8 cellular contexts compared by ENCODE assay signal in genomic region chr1:21174638-21175323, GRCh38. TPM values are rescaled to one million over a fixed set of nuclear protein-coding genes. Genes with fewer than 3 reads are reported as not detected.
DNase-seq lines count a peak whose midpoint lies in the region; ATAC-seq and TF ChIP-seq lines count a peak whose summit lies in the region.

No MANE protein-coding gene starts in this region.

- H3K27me3 ChIP-seq in IMR-90 (ENCODE audit: control insufficient read depth, insufficient read depth, low read length), result no peaks in the 10 kb centered on the region

- H3K9me3 ChIP-seq in IMR-90 (ENCODE audit: control insufficient read depth, insufficient read depth, low read length), result no peaks in the 10 kb centered on the region
- no peaks in the 10 kb centered on the region for H3K9me3 ChIP-seq in mesodermal cell (ENCODE audit: control insufficient read depth, low read length)

- H2AK5ac ChIP-seq in IMR-90 (ENCODE audit: low read depth, low read length), result no peak overlapping the region; the same call in 1 of the 2 replicates

- peak overlapping the region; percentile 81 for H3K14ac ChIP-seq in IMR-90 (replicated peaks; ENCODE audit: low read depth, low read length)

- H2AFZ ChIP-seq in IMR-90 (replicated peaks; ENCODE audit: low read length, poor library complexity), result no peak overlapping the region

- POLR2A ChIA-PET in IMR-90 (lab: Charles Lee; ENCODE audit: unreplicated experiment), result interaction anchor here (0.7 kb wide), 1 partner anchor 389 kb away, joined by 3 read pairs; no protein-coding TSS in a partner anchor

- H3K4ac ChIP-seq in IMR-90 (ENCODE audit: low read depth, low read length), result peak overlapping the region; percentile 10; the same call in 1 of the 2 replicates

- peaks cover 4 to 44% of the 10 kb centered on the region in 2 experiments; a peak in 3 of 4 replicates for H3K79me1 ChIP-seq in IMR-90 (ENCODE audit: low read depth in 1 of 2, low read length in 2 of 2)

- peaks cover 28% of the 10 kb centered on the region for H4K20me1 ChIP-seq in IMR-90 (ENCODE audit: insufficient read depth, low read length)

- no CpG with 5 or more reads among the region's 12 CpGs for WGBS in IMR-90 (ENCODE audit: extremely low coverage in 2 of 2, insufficient read length in 1 of 2), 2 experiments
- 38 to 57% methylated on average over 9 to 10 of the region's 12 CpGs for WGBS in mesodermal cell (ENCODE audit: insufficient coverage in 2 of 2), 2 experiments

- H2BK15ac ChIP-seq in IMR-90 (ENCODE audit: low read depth, low read length), result no peak overlapping the region

- ATAC-seq in IMR-90 (ENCODE audit: low read depth) (no peak), GM21737 (IDR thresholded peaks at IDR 0.05; ENCODE audit: unreplicated experiment) (no peak)

- peak overlapping the region; percentile 87 for H3K27ac ChIP-seq in IMR-90 (ENCODE audit: insufficient read depth, low read length)
- peak overlapping the region; percentile 79 for H3K27ac ChIP-seq in mesodermal cell (ENCODE audit: low read depth, low read length, severe bottlenecking)

- intact Hi-C loops in IMR-90 (cut with micrococcal nuclease), result loop anchor here (2.0 to 10.0 kb wide), 3 partner anchors 152 to 477 kb away; no protein-coding TSS in a partner anchor

- H4K5ac ChIP-seq in IMR-90 (ENCODE audit: low read depth, low read length), result peak overlapping the region; percentile 51; the same call in 1 of the 2 replicates

- peaks cover 6% of the 10 kb centered on the region; the same call in 1 of the 2 replicates for H3K36me3 ChIP-seq in IMR-90 (ENCODE audit: control insufficient read depth, insufficient read depth, low read length)
- H3K36me3 ChIP-seq in mesodermal cell (ENCODE audit: control insufficient read depth, insufficient read depth, low read length), result peaks cover 37% of the 10 kb centered on the region

- TF ChIP-seq RAD21 in IMR-90 (IDR thresholded peaks at IDR 0.05; ENCODE audit: low read length), result peak; percentile 11

- dilution Hi-C loops in IMR-90 (cut with HindIII; ENCODE audit: low sequenced_read_pairs, unreplicated experiment), result no loop called here

- DNase-seq in AG09319 (ENCODE audit: extremely low read depth, low read depth) (peak; percentile 34), IMR-90 (peak; percentile 80), cardiac fibroblast (ENCODE audit: low read depth in 2 of 2) (peak; percentile 79), anterior cingulate cortex (lab: John Stamatoyannopoulos, UW) (no peak), GF-D8 (lab: John Stamatoyannopoulos, UW) (no peak)
- no peak for DNase-seq in activated effector memory CD4-positive, alpha-beta T cell treated with Interleukin-2 at 50 U/mL for 16 hours

- peak overlapping the region; percentile 5; the same call in 1 of the 2 replicates for H2BK120ac ChIP-seq in IMR-90 (ENCODE audit: low read depth, low read length)

- peak overlapping the region; percentile 89 for H2BK5ac ChIP-seq in IMR-90 (ENCODE audit: low read depth, low read length, poor library complexity, severe bottlenecking)

- peaks cover 6% of the 10 kb centered on the region for H3K4me1 ChIP-seq in IMR-90 (ENCODE audit: control insufficient read depth, insufficient read depth, low read length)
- H3K4me1 ChIP-seq in mesodermal cell (ENCODE audit: control insufficient read depth, insufficient read depth, low read length, poor library complexity, severe bottlenecking), result peaks cover 10% of the 10 kb centered on the region

- peak overlapping the region; percentile 63 for H3K56ac ChIP-seq in IMR-90 (ENCODE audit: extremely low read depth, insufficient read depth, low read length)

- BruUV-seq in IMR-90 (replicated peaks; lab: Mats Ljungman, UMichigan), result no TSS peak

- peaks cover 5% of the 10 kb centered on the region for H3K9me1 ChIP-seq in IMR-90 (ENCODE audit: insufficient read depth, low read length)

- peak overlapping the region; percentile 93 for H3K18ac ChIP-seq in IMR-90 (ENCODE audit: low read depth, low read length)

- no peak overlapping the region for H2BK20ac ChIP-seq in IMR-90 (ENCODE audit: low read depth, low read length)

- H3K23ac ChIP-seq in IMR-90 (ENCODE audit: low read depth, low read length), result peak overlapping the region; percentile 47; the same call in 1 of the 2 replicates

- in situ Hi-C loops in IMR-90 (cut with MboI; ENCODE audit: low sequenced_read_pairs), result no loop called here

- H4K8ac ChIP-seq in IMR-90 (ENCODE audit: low read depth in 2 of 2, low read length in 2 of 2), result peak overlapping the region in 1 of 2 experiments; percentile 40; a peak in 2 of 4 replicates

- no peak for TF ChIP-seq CTCF in AG09319 (IDR thresholded peaks at IDR 0.05; ENCODE audit: low read depth, low read length)
- TF ChIP-seq CTCF in IMR-90 (conservative IDR thresholded peaks at IDR 0.05; ENCODE audit: low read depth, low read length), result no peak
- TF ChIP-seq CTCF in cardiac fibroblast (IDR thresholded peaks at IDR 0.05; ENCODE audit: low read depth, low read length), result no peak

- TF ChIP-seq POLR2A in IMR-90 (IDR thresholded peaks at IDR 0.05; ENCODE audit: low read depth, low read length), result peak; percentile 65; the same call in 1 of the 2 replicates

- CTCF ChIA-PET in IMR-90 (lab: Yijun Ruan, JAX), result interaction anchor here (0.6 to 0.7 kb wide), 2 partner anchors 18 to 20 kb away, joined by 3 to 4 read pairs; no protein-coding TSS in a partner anchor

- peak overlapping the region; percentile 98 for H3K9ac ChIP-seq in IMR-90 (ENCODE audit: low read depth, low read length)

- no peak overlapping the region for H4K91ac ChIP-seq in IMR-90 (ENCODE audit: insufficient read depth, low read depth, low read length)

- H3K4me3 ChIP-seq in IMR-90 (ENCODE audit: insufficient read depth, low read depth, low read length) (peak overlapping the region; percentile 97), cardiac fibroblast (replicated peaks in 1 of 2; ENCODE audit: low read depth in 2 of 2, low read length in 2 of 2) (peak overlapping the region; percentile 88 to 94), mesodermal cell (ENCODE audit: extremely low read depth, insufficient read depth, low read length, poor library complexity, severe bottlenecking) (peak overlapping the region; percentile 87)

- peak overlapping the region; percentile 99 for H3K4me2 ChIP-seq in IMR-90 (ENCODE audit: low read depth, low read length)

- H2AK9ac ChIP-seq in IMR-90 (replicated peaks; ENCODE audit: low read depth, low read length, poor library complexity), result no peak overlapping the region

TF ChIP-seq in IMR-90, 13 proteins besides CTCF, POLR2A, EP300 and RAD21:
- peak; percentile 77 for TF ChIP-seq CEBPB (IDR thresholded peaks at IDR 0.05; ENCODE audit: low read depth, low read length)
- TF ChIP-seq MXI1 (IDR thresholded peaks at IDR 0.05; ENCODE audit: borderline replicate concordance, low read depth, low read length), result no peak
- TF ChIP-seq RCOR1 (IDR thresholded peaks at IDR 0.05; ENCODE audit: insufficient replicate concordance, low read length), result no peak

RNA-seq across cellular contexts. Expression of gene EIF4G3, which starts 1.9 kb away (rescaled TPM):
- 25.8 and 29.2 TPM in 2 replicates for total RNA-seq in IMR-90 (2012; rRNA removed)
- polyA plus RNA-seq in IMR-90 (2012; rRNA removed), result 49.2 and 49.6 TPM in 2 replicates
- polyA plus RNA-seq in IMR-90 (2012; cell fraction: cytosol; rRNA removed), result 13.0 and 18.0 TPM in 2 replicates
- polyA plus RNA-seq in IMR-90 (2012; cell fraction: nucleus; rRNA removed; ENCODE audit: low replicate concordance), result 47.7 and 85.2 TPM in 2 replicates
- 86.3 TPM for polyA plus RNA-seq in mesodermal cell (2013, experiment 1 of 2)
- polyA plus RNA-seq in mesodermal cell (2013, experiment 2 of 2), result 74.1 TPM

Comparison
In these comparisons a context has a peak if more than half of its experiments do, and no peak if none do; other contexts are left out.
1. DNase-seq: peak in AG09319 (single experiment), IMR-90 (single experiment) and cardiac fibroblast (2 of 2); none in activated effector memory CD4-positive, alpha-beta T cell treated with Interleukin-2 at 50 U/mL for 16 hours (single experiment), anterior cingulate cortex (0 of 58) and GF-D8 (single experiment).
2. Peak in every context shown above with its lines, with median percentiles within 50 percentile points of each other: H3K4me3 ChIP-seq.